Comparison of ENCODE assay signal across 19 cellular contexts in genomic region chr9:137955586-137955985, GRCh38.
"Had no signal": no experiment of that assay in that cellular context is flagged by ENCODE, and none has a peak within 500 bp of the region (broad histone marks: within the 10 kb centered on the region; RNA-seq: fewer than 3 reads in every experiment).

No MANE protein-coding gene starts in this region.

- H3K4me2 ChIP-seq: SK-N-SH had no signal

- H3K9me3 ChIP-seq: SK-N-SH had no signal

- H3K9ac ChIP-seq: SK-N-SH had no signal

- H3K27ac ChIP-seq: RWPE1 had no signal

- DNase-seq: KBM-7, MV-4-11, NCI-H1048, NCI-H1105, NCI-H1417, NCI-H1436 treated with DMSO at 0.1 percent for 48 hours, NCI-H1694, NCI-H187 treated with DMSO at 0.1 percent for 48 hours, NCI-H2029 treated with DMSO at 0.1 percent for 48 hours, NCI-H2171, NCI-H226, NCI-H446, NCI-H510A, NCI-H69, NCI-H774, SHP77, SW 1271 had no signal
